9 cellular contexts compared by ENCODE assay signal in genomic region chr2:73859721-73860586, GRCh38. TPM values are rescaled to one million over a fixed set of nuclear protein-coding genes. Genes with fewer than 3 reads are reported as not detected.
A peak's percentile ranks its signal among the peaks of the same experiment; 100 is the strongest.
DNase-seq lines count a peak whose midpoint lies in the region; ATAC-seq and TF ChIP-seq lines count a peak whose summit lies in the region.
"Had no signal": no experiment of that assay in that cellular context is flagged by ENCODE, and none has a peak within 500 bp of the region (broad histone marks: within the 10 kb centered on the region; RNA-seq: fewer than 3 reads in every experiment).

No MANE protein-coding gene starts in this region.

- no peak for ATAC-seq in gastroesophageal sphincter

- H3K36me3 ChIP-seq in gastroesophageal sphincter, result peaks cover 4 to 95% of the 10 kb centered on the region in 2 donors

- 81 to 88% methylated on average over 3 to 4 of the region's 6 CpGs for WGBS in gastroesophageal sphincter (ENCODE audit: low coverage in 1 of 2), 2 donors

- H3K27ac ChIP-seq in gastroesophageal sphincter, result peak overlapping the region in 1 of 4 donors; percentile 16
- H3K27ac ChIP-seq: thoracic aorta had no signal

- no peak for TF ChIP-seq POLR2A in gastroesophageal sphincter (IDR thresholded peaks at IDR 0.05)

- H3K9me3 ChIP-seq in gastroesophageal sphincter, result no peaks in the 10 kb centered on the region
- H3K9me3 ChIP-seq: thoracic aorta had no signal

- no peak overlapping the region for H3K4me3 ChIP-seq in gastroesophageal sphincter
- H3K4me3 ChIP-seq: thoracic aorta had no signal

- no peak for TF ChIP-seq EP300 in gastroesophageal sphincter (IDR thresholded peaks at IDR 0.05)

- no peak for TF ChIP-seq CTCF in gastroesophageal sphincter (IDR thresholded peaks at IDR 0.05)

- no peaks in the 10 kb centered on the region for H3K27me3 ChIP-seq in gastroesophageal sphincter

- H3K4me1 ChIP-seq in gastroesophageal sphincter, result no peaks in the 10 kb centered on the region

- DNase-seq in H4 (ENCODE audit: low spot score) (peak; percentile 31), SW 1271 (lab: John Stamatoyannopoulos, UW) (peak; percentile 31 to 58), dermis blood vessel endothelial cell (peak; percentile 71), NOMO-1 (lab: John Stamatoyannopoulos, UW; ENCODE audit: unreplicated experiment in 2 of 2) (no peak), SKM-1 (lab: John Stamatoyannopoulos, UW; ENCODE audit: unreplicated experiment) (no peak), HuH-7 (ENCODE audit: low spot score) (no peak)
- peak; percentile 62 for DNase-seq in stimulated activated CD4-positive, alpha-beta T cell treated with anti-CD3 and anti-CD28 coated beads, Interleukin-1b, Interleukin-23, amount 100 ng/mL, for 48 hours

RNA-seq across cellular contexts. Expression of gene STAMBP, which starts 31.2 kb away (rescaled TPM):
- total RNA-seq in H4 (2014; rRNA removed; shearing (Covaris generic)), result 63.7 and 64.8 TPM in 2 replicates
- 23.7 and 25.4 TPM in 2 replicates for total RNA-seq in dermis blood vessel endothelial cell
- total RNA-seq in gastroesophageal sphincter, result 10 to 100 TPM; 37.7 to 82.0 (median 44.1) TPM

RNA-seq across cellular contexts. Expression of gene ACTG2, which starts 32.9 kb away (rescaled TPM):
- total RNA-seq in H4 (2014; rRNA removed; shearing (Covaris generic)), result not detected in 2 replicates
- total RNA-seq in dermis blood vessel endothelial cell (0.05 TPM in 1 of 2 replicates, not detected in the other), gastroesophageal sphincter (1,000 to 10,000 TPM; 2,261 to 5,929 (median 3,123) TPM)

Comparison
In these comparisons a context has a peak if more than half of its experiments do, and no peak if none do; other contexts are left out.
1. DNase-seq: peak in H4 (single experiment), SW 1271 (2 of 2), dermis blood vessel endothelial cell (single experiment) and stimulated activated CD4-positive, alpha-beta T cell treated with anti-CD3 and anti-CD28 coated beads, Interleukin-1b, Interleukin-23, amount 100 ng/mL, for 48 hours (single experiment); none in NOMO-1 (0 of 2), SKM-1 (single experiment) and HuH-7 (single experiment).
2. RNA of gene ACTG2, which starts 32.9 kb away (total RNA-seq): 2,261 to 5,929 TPM in gastroesophageal sphincter; not detected in H4 and 0.05 TPM in dermis blood vessel endothelial cell; every median in the first group is over 1,000 times any median in the second.